In the genomic region with DNA sequence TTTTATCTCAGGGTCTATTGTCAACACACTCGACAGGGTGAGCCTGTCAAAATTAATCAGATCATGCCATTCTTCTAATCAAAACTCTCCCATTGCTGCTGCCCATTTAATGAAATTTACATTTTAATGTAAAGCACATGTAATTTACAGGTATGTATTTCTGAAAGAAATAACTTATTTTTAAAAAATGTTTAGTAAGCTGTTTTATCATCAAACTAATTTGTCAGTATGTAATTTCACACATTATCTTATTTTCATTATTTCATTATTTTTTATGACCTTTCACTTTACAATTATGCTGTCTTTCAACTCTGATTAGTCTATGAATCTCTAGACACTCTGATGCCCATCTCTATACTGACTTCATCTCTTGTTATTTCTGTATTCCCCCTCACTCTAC, we compare ENCODE assay signal across 29 cellular contexts.
"Had no signal": no experiment of that assay in that cellular context is flagged by ENCODE, and none has a peak within 500 bp of the region (broad histone marks: within the 10 kb centered on the region; RNA-seq: fewer than 3 reads in every experiment).

No MANE protein-coding gene starts in this region.

- H3K36me3 ChIP-seq: stomach, suprapubic skin, thoracic aorta, thyroid gland, tibial artery, tibial nerve, transverse colon, upper lobe of left lung, upper lobe of right lung, uterus, vagina had no signal

- H3K4me1 Mint-ChIP-seq: stimulated activated effector memory CD8-positive, alpha-beta T cell treated with anti-CD3 and anti-CD28 coated beads, Interleukin-12 subunit alpha, Interleukin-12 subunit beta, amount 100 ng/mL, for 72 hours; stimulated activated memory B cell treated with anti-CD40 and anti-IgM and Interleukin-4, amounts not matched to agents 10 μg/mL and 1 μg/mL and 100 μg/mL, for 72 hours; stimulated activated naive B cell treated with anti-CD40 and anti-IgM and Interleukin-4, amounts not matched to agents 10 μg/mL and 1 μg/mL and 100 μg/mL, for 72 hours; stimulated activated naive CD8-positive, alpha-beta T cell treated with anti-CD3 and anti-CD28 coated beads, Interleukin-15, amount 100 ng/mL, for 72 hours had no signal

- ATAC-seq: stimulated activated effector memory CD8-positive, alpha-beta T cell treated with anti-CD3 and anti-CD28 coated beads, Interleukin-12 subunit alpha, Interleukin-12 subunit beta, amount 100 ng/mL, for 72 hours; stimulated activated memory B cell treated with anti-CD40 and anti-IgM and Interleukin-4, amounts not matched to agents 10 μg/mL and 1 μg/mL and 100 μg/mL, for 72 hours; stimulated activated naive B cell treated with anti-CD40 and anti-IgM and Interleukin-4, amounts not matched to agents 10 μg/mL and 1 μg/mL and 100 μg/mL, for 72 hours; stimulated activated naive CD8-positive, alpha-beta T cell treated with anti-CD3 and anti-CD28 coated beads, Interleukin-15, amount 100 ng/mL, for 72 hours; stimulated activated naive CD8-positive, alpha-beta T cell treated with anti-CD3 and anti-CD28 coated beads, Interleukin-15, Interleukin-2, amounts not matched to agents 100 U/mL and 50 U/mL, for 24 hours; upper lobe of right lung had no signal

- DNase-seq: stimulated activated CD4-positive, alpha-beta T cell treated with anti-CD3 and anti-CD28 coated beads, Interleukin-2, amount 100 ng/mL, for 48 hours; stimulated activated CD4-positive, alpha-beta T cell treated with anti-CD3 and anti-CD28 coated beads, Interleukin-4, amount 100 ng/mL, for 1 hour; stimulated activated CD4-positive, alpha-beta T cell treated with anti-CD3 and anti-CD28 coated beads, Interleukin-4, amount 100 ng/mL, for 24 hours; stimulated activated CD4-positive, alpha-beta T cell treated with anti-CD3 and anti-CD28 coated beads, Interleukin-4, amount 100 ng/mL, for 4 hours; stimulated activated CD8-positive, alpha-beta memory T cell treated with anti-CD3 and anti-CD28 coated beads, Interleukin-4, amount 100 ng/mL, for 48 hours; stimulated activated naive B cell treated with anti-CD40 and anti-IgM and Interleukin-4, amounts not matched to agents 10 μg/mL and 1 μg/mL and 100 μg/mL, for 72 hours; stimulated activated naive CD4-positive, alpha-beta T cell; stimulated activated naive CD4-positive, alpha-beta T cell treated with Interleukin-2 at 50 U/mL for 16 hours; stimulated activated naive CD8-positive, alpha-beta T cell treated with anti-CD3 and anti-CD28 coated beads, Interleukin-15, amount 100 ng/mL, for 72 hours; stimulated activated naive CD8-positive, alpha-beta T cell treated with anti-CD3 and anti-CD28 coated beads, Interleukin-15, Interleukin-2, amounts not matched to agents 100 U/mL and 50 U/mL, for 24 hours; stomach; substantia nigra; testis; thyroid gland; tibial artery; transverse colon; trophoblast cell; upper lobe of left lung; upper lobe of right lung; uterus had no signal

- H3K4me1 ChIP-seq: stomach, suprapubic skin, testis, thyroid gland, tibial artery, tibial nerve, transverse colon, upper lobe of left lung, upper lobe of right lung, uterus, vagina had no signal

- H3K4me3 ChIP-seq: stomach, suprapubic skin, testis, thoracic aorta, thyroid gland, tibial artery, tibial nerve, transverse colon, upper lobe of left lung, upper lobe of right lung, uterus, vagina had no signal

- H3K27ac ChIP-seq: stomach, suprapubic skin, testis, thoracic aorta, thyroid gland, tibial artery, tibial nerve, transverse colon, upper lobe of left lung, upper lobe of right lung, uterus, vagina had no signal

- H3K27ac Mint-ChIP-seq: stimulated activated effector memory CD8-positive, alpha-beta T cell treated with anti-CD3 and anti-CD28 coated beads, Interleukin-12 subunit alpha, Interleukin-12 subunit beta, amount 100 ng/mL, for 72 hours; stimulated activated memory B cell treated with anti-CD40 and anti-IgM and Interleukin-4, amounts not matched to agents 10 μg/mL and 1 μg/mL and 100 μg/mL, for 72 hours; stimulated activated naive B cell treated with anti-CD40 and anti-IgM and Interleukin-4, amounts not matched to agents 10 μg/mL and 1 μg/mL and 100 μg/mL, for 72 hours; stimulated activated naive CD8-positive, alpha-beta T cell treated with anti-CD3 and anti-CD28 coated beads, Interleukin-15, amount 100 ng/mL, for 72 hours; stimulated activated naive CD8-positive, alpha-beta T cell treated with anti-CD3 and anti-CD28 coated beads, Interleukin-15, Interleukin-2, amounts not matched to agents 100 ng/mL and 50 ng/mL, for 24 hours; type B pancreatic cell had no signal

- H3K4me3 Mint-ChIP-seq: stimulated activated effector memory CD8-positive, alpha-beta T cell treated with anti-CD3 and anti-CD28 coated beads, Interleukin-12 subunit alpha, Interleukin-12 subunit beta, amount 100 ng/mL, for 72 hours; stimulated activated memory B cell treated with anti-CD40 and anti-IgM and Interleukin-4, amounts not matched to agents 10 μg/mL and 1 μg/mL and 100 μg/mL, for 72 hours; stimulated activated naive B cell treated with anti-CD40 and anti-IgM and Interleukin-4, amounts not matched to agents 10 μg/mL and 1 μg/mL and 100 μg/mL, for 72 hours; stimulated activated naive CD8-positive, alpha-beta T cell treated with anti-CD3 and anti-CD28 coated beads, Interleukin-15, amount 100 ng/mL, for 72 hours; stimulated activated naive CD8-positive, alpha-beta T cell treated with anti-CD3 and anti-CD28 coated beads, Interleukin-15, Interleukin-2, amounts not matched to agents 100 ng/mL and 50 ng/mL, for 24 hours; type B pancreatic cell had no signal

- H3K27me3 ChIP-seq: stomach, suprapubic skin, testis, thyroid gland, tibial artery, tibial nerve, transverse colon, upper lobe of left lung, upper lobe of right lung, uterus, vagina had no signal

- FAIRE-seq: urothelium cell line had no signal

- H3K9me3 ChIP-seq: stomach, testis, thoracic aorta, thyroid gland, tibial artery, tibial nerve, transverse colon, upper lobe of left lung, upper lobe of right lung, uterus, vagina had no signal

- H3K27me3 Mint-ChIP-seq: stimulated activated memory B cell treated with anti-CD40 and anti-IgM and Interleukin-4, amounts not matched to agents 10 μg/mL and 1 μg/mL and 100 μg/mL, for 72 hours; stimulated activated naive B cell treated with anti-CD40 and anti-IgM and Interleukin-4, amounts not matched to agents 10 μg/mL and 1 μg/mL and 100 μg/mL, for 72 hours; stimulated activated naive CD8-positive, alpha-beta T cell treated with anti-CD3 and anti-CD28 coated beads, Interleukin-15, amount 100 ng/mL, for 72 hours; stimulated activated naive CD8-positive, alpha-beta T cell treated with anti-CD3 and anti-CD28 coated beads, Interleukin-15, Interleukin-2, amounts not matched to agents 100 ng/mL and 50 ng/mL, for 24 hours; type B pancreatic cell had no signal

- H3K9me3 Mint-ChIP-seq: stimulated activated memory B cell treated with anti-CD40 and anti-IgM and Interleukin-4, amounts not matched to agents 10 μg/mL and 1 μg/mL and 100 μg/mL, for 72 hours; stimulated activated naive B cell treated with anti-CD40 and anti-IgM and Interleukin-4, amounts not matched to agents 10 μg/mL and 1 μg/mL and 100 μg/mL, for 72 hours; stimulated activated naive CD8-positive, alpha-beta T cell treated with anti-CD3 and anti-CD28 coated beads, Interleukin-15, amount 100 ng/mL, for 72 hours; stimulated activated naive CD8-positive, alpha-beta T cell treated with anti-CD3 and anti-CD28 coated beads, Interleukin-15, Interleukin-2, amounts not matched to agents 100 ng/mL and 50 ng/mL, for 24 hours; type B pancreatic cell had no signal

- H3K36me3 Mint-ChIP-seq: stimulated activated effector memory CD8-positive, alpha-beta T cell treated with anti-CD3 and anti-CD28 coated beads, Interleukin-12 subunit alpha, Interleukin-12 subunit beta, amount 100 ng/mL, for 72 hours; stimulated activated memory B cell treated with anti-CD40 and anti-IgM and Interleukin-4, amounts not matched to agents 10 μg/mL and 1 μg/mL and 100 μg/mL, for 72 hours; stimulated activated naive B cell treated with anti-CD40 and anti-IgM and Interleukin-4, amounts not matched to agents 10 μg/mL and 1 μg/mL and 100 μg/mL, for 72 hours; type B pancreatic cell had no signal
